Comparison of ENCODE assay signal across 11 cellular contexts in genomic region chr1:234553241-234554156, GRCh38. TPM values are rescaled to one million over a fixed set of nuclear protein-coding genes. Genes with fewer than 3 reads are reported as not detected.
DNase-seq lines count a peak whose midpoint lies in the region; ATAC-seq and TF ChIP-seq lines count a peak whose summit lies in the region.
"Had no signal": no experiment of that assay in that cellular context is flagged by ENCODE, and none has a peak within 500 bp of the region (broad histone marks: within the 10 kb centered on the region; RNA-seq: fewer than 3 reads in every experiment).

No MANE protein-coding gene starts in this region.

- H3K4me1 ChIP-seq in smooth muscle cell (ENCODE audit: low read depth) = no peaks in the 10 kb centered on the region

- H3K79me2 ChIP-seq in smooth muscle cell (ENCODE audit: low read depth) = no peaks in the 10 kb centered on the region

- no peak for ATAC-seq in GM18868 (IDR thresholded peaks at IDR 0.05; ENCODE audit: unreplicated experiment)
- ATAC-seq in GM18520 (IDR thresholded peaks at IDR 0.05; ENCODE audit: unreplicated experiment) = no peak

- peaks cover 37% of the 10 kb centered on the region for H3F3A ChIP-seq in smooth muscle cell (ENCODE audit: low read depth)

- H3K27me3 ChIP-seq in smooth muscle cell (ENCODE audit: low read depth) = no peaks in the 10 kb centered on the region

- H4K20me1 ChIP-seq in smooth muscle cell (ENCODE audit: low read depth) = no peaks in the 10 kb centered on the region

- H3K4me2 ChIP-seq in smooth muscle cell = peak overlapping the region; percentile 63

- DNase-seq in GM04503 (ENCODE audit: low read depth) = peak; percentile 94
- peak; percentile 90 for DNase-seq in astrocyte of the hippocampus (ENCODE audit: low read depth, low spot score)
- peak; percentile 69 for DNase-seq in hepatic stellate cell (ENCODE audit: low spot score)
- no peak for DNase-seq in smooth muscle cell (lab: John Stamatoyannopoulos, UW; ENCODE audit: unreplicated experiment)
- DNase-seq in activated CD4-positive, CD25-positive, alpha-beta regulatory T cell (lab: John Stamatoyannopoulos, UW) = no peak
- DNase-seq in occipital lobe (lab: John Stamatoyannopoulos, UW) = no peak
- DNase-seq: activated naive CD8-positive, alpha-beta T cell treated with anti-CD3 and anti-CD28 coated beads, Interleukin-2, amount 10 ng/mL, durations not matched to agents 7 days and 5 days; T-helper 9 cell had no signal

- H3K36me3 ChIP-seq in smooth muscle cell (ENCODE audit: low read depth) = no peaks in the 10 kb centered on the region

- H3K9ac ChIP-seq in smooth muscle cell (ENCODE audit: low read depth) = peak overlapping the region; percentile 21

- H3K4me3 ChIP-seq in smooth muscle cell = no peak overlapping the region
- H3K4me3 ChIP-seq: skin epidermis had no signal

- no peak overlapping the region for H2AFZ ChIP-seq in smooth muscle cell (ENCODE audit: low read depth)

- no peaks in the 10 kb centered on the region for H3K9me3 ChIP-seq in smooth muscle cell (replicated peaks; ENCODE audit: low read depth)

- H3K27ac ChIP-seq in smooth muscle cell (ENCODE audit: low read depth) = peak overlapping the region; percentile 80

- 20% methylated on average over 21 of the region's 21 CpGs for WGBS in smooth muscle cell (ENCODE audit: low lambda C conversion rate)

- TF ChIP-seq CTCF in smooth muscle cell (IDR thresholded peaks at IDR 0.05; ENCODE audit: borderline replicate concordance, insufficient read depth, poor library complexity, severe bottlenecking) = no peak

RNA-seq across cellular contexts. Expression of gene IRF2BP2, which starts 56.5 kb away (rescaled TPM):
- total RNA-seq in smooth muscle cell (89.5 and 101 TPM in 2 replicates), occipital lobe (140 TPM)
- 40.3 and 44.5 TPM in 2 replicates for polyA plus RNA-seq in smooth muscle cell

Comparison
In these comparisons a context has a peak if more than half of its experiments do, and no peak if none do; other contexts are left out.
1. DNase-seq: peak in GM04503 (single experiment), astrocyte of the hippocampus (single experiment) and hepatic stellate cell (single experiment); none in smooth muscle cell (single experiment), activated CD4-positive, CD25-positive, alpha-beta regulatory T cell (0 of 4) and occipital lobe (single experiment).